15 cellular contexts compared by ENCODE assay signal in genomic region chr1:8473892-8474300, GRCh38.
"Had no signal": no experiment of that assay in that cellular context is flagged by ENCODE, and none has a peak within 500 bp of the region (broad histone marks: within the 10 kb centered on the region; RNA-seq: fewer than 3 reads in every experiment).

No MANE protein-coding gene starts in this region.

- H3K27me3 ChIP-seq: heart left ventricle, pancreas, testis, upper lobe of right lung had no signal

- H3K4me3 Mint-ChIP-seq: activated CD8-positive, alpha-beta T cell treated with anti-CD3 and anti-CD28 coated beads, Interleukin-2, amount 10 ng/mL, durations not matched to agents 7 days and 5 days; activated naive CD4-positive, alpha-beta T cell treated with anti-CD3 and anti-CD28 coated beads for 36 hours; stimulated activated naive CD8-positive, alpha-beta T cell treated with anti-CD3 and anti-CD28 coated beads, Interleukin-15, amount 100 ng/mL, for 72 hours had no signal

- H3K9me3 Mint-ChIP-seq: activated naive CD4-positive, alpha-beta T cell treated with anti-CD3 and anti-CD28 coated beads for 36 hours; stimulated activated naive CD8-positive, alpha-beta T cell treated with anti-CD3 and anti-CD28 coated beads, Interleukin-15, amount 100 ng/mL, for 72 hours had no signal

- DNase-seq: activated CD4-positive, alpha-beta T cell treated with anti-CD3 and anti-CD28 coated beads for 4 hours; activated CD8-positive, alpha-beta T cell treated with anti-CD3 and anti-CD28 coated beads, Interleukin-2, amount 10 ng/mL, durations not matched to agents 7 days and 5 days; activated naive CD4-positive, alpha-beta T cell treated with anti-CD3 and anti-CD28 coated beads for 36 hours; caudate nucleus; effector CD4-positive, alpha-beta T cell; heart left ventricle; pancreas; retina; stimulated activated CD4-positive, alpha-beta T cell treated with anti-CD3 and anti-CD28 coated beads, Interleukin-15, amount 100 ng/mL, for 24 hours; stimulated activated CD4-positive, alpha-beta T cell treated with anti-CD3 and anti-CD28 coated beads, Interleukin-4, amount 100 ng/mL, for 24 hours; stimulated activated naive CD8-positive, alpha-beta T cell treated with anti-CD3 and anti-CD28 coated beads, Interleukin-15, amount 100 ng/mL, for 72 hours; testis; upper lobe of right lung had no signal

- H3K27ac Mint-ChIP-seq: activated CD8-positive, alpha-beta T cell treated with anti-CD3 and anti-CD28 coated beads, Interleukin-2, amount 10 ng/mL, durations not matched to agents 7 days and 5 days; stimulated activated naive CD8-positive, alpha-beta T cell treated with anti-CD3 and anti-CD28 coated beads, Interleukin-15, amount 100 ng/mL, for 72 hours had no signal

- H3K36me3 ChIP-seq: heart left ventricle, pancreas, upper lobe of right lung had no signal

- ATAC-seq: activated CD8-positive, alpha-beta T cell treated with anti-CD3 and anti-CD28 coated beads, Interleukin-2, amount 10 ng/mL, durations not matched to agents 7 days and 5 days; heart left ventricle; left lobe of liver; pancreas; stimulated activated naive CD8-positive, alpha-beta T cell treated with anti-CD3 and anti-CD28 coated beads, Interleukin-15, amount 100 ng/mL, for 72 hours; upper lobe of right lung had no signal

- H3K4me3 ChIP-seq: coronary artery, heart left ventricle, pancreas, testis, upper lobe of right lung had no signal

- H3K9me3 ChIP-seq: heart left ventricle, pancreas, testis, upper lobe of right lung had no signal

- H3K27me3 Mint-ChIP-seq: stimulated activated naive CD8-positive, alpha-beta T cell treated with anti-CD3 and anti-CD28 coated beads, Interleukin-15, amount 100 ng/mL, for 72 hours had no signal

- H3K27ac ChIP-seq: coronary artery, heart left ventricle, pancreas, testis, upper lobe of right lung had no signal
